In genomic region chr19:18438331-18439024, GRCh38 we compare ENCODE assay signal across 11 cellular contexts. TPM values are rescaled to one million over a fixed set of nuclear protein-coding genes. Genes with fewer than 3 reads are reported as not detected.
A peak's percentile ranks its signal among the peaks of the same experiment; 100 is the strongest.
DNase-seq lines count a peak whose midpoint lies in the region; ATAC-seq and TF ChIP-seq lines count a peak whose summit lies in the region.
"Had no signal": no experiment of that assay in that cellular context is flagged by ENCODE, and none has a peak within 500 bp of the region (broad histone marks: within the 10 kb centered on the region; RNA-seq: fewer than 3 reads in every experiment).

No MANE protein-coding gene starts in this region.

- peak; percentile 1 for ATAC-seq in left colon

- in situ Hi-C loops in mammary epithelial cell (cut with MboI; ENCODE audit: low sequenced_read_pairs in 2 of 2), result no loop called here
- in situ Hi-C loops in transverse colon (cut with MboI; ENCODE audit: low pct_ligation_motif_present in 1 of 4, low pct_unique_long_range_greater_than_20kb in 1 of 4, low sequenced_read_pairs in 3 of 4), result no loop called here

- H3K27me3 ChIP-seq in mammary epithelial cell (ENCODE audit: insufficient read depth, low read length), result no peaks in the 10 kb centered on the region
- H3K27me3 ChIP-seq in transverse colon, result peaks cover 13% of the 10 kb centered on the region

- BruUV-seq in mammary epithelial cell (replicated peaks; lab: Mats Ljungman, UMichigan), result no TSS peak

- no peak overlapping the region for H3K27ac ChIP-seq in mammary epithelial cell (ENCODE audit: insufficient read depth, low read depth, low read length)
- H3K27ac ChIP-seq in transverse colon, result peak overlapping the region; percentile 41 to 83 (median 64)

- WGBS in mammary epithelial cell (ENCODE audit: low coverage, missing lambda C conversion rate), result 4% methylated on average over 17 of the region's 24 CpGs
- WGBS in transverse colon (ENCODE audit: low coverage in 1 of 2), 2 donors, result 28% methylated on average over 24 of the region's 24 CpGs; no CpG with 5 or more reads in 1 of the 2 donors

- H2AFZ ChIP-seq in mammary epithelial cell (ENCODE audit: low read depth, low read length), result peak overlapping the region; percentile 47

- H3K4me3 ChIP-seq in mammary epithelial cell (replicated peaks in 1 of 3; ENCODE audit: insufficient read depth in 1 of 3, low read depth in 2 of 3, low read length in 3 of 3) (peak overlapping the region in 2 of 3 experiments; percentile 46 to 54), transverse colon (peak overlapping the region in 3 of 4 donors; percentile 25 to 60 (median 46))

- no peaks in the 10 kb centered on the region for H3K36me3 ChIP-seq in mammary epithelial cell (ENCODE audit: insufficient read depth, low read length)
- H3K36me3 ChIP-seq in transverse colon, result peaks cover 0 to under 1% (median 0%) of the 10 kb centered on the region in 4 donors

- H3K79me2 ChIP-seq in mammary epithelial cell (ENCODE audit: insufficient read depth, low read length), result no peaks in the 10 kb centered on the region

- no peaks in the 10 kb centered on the region for H4K20me1 ChIP-seq in mammary epithelial cell (ENCODE audit: insufficient read depth, low read length)

- DNase-seq in NCI-H748 (lab: John Stamatoyannopoulos, UW; ENCODE audit: unreplicated experiment) (peak; percentile 5), NCI-H748 treated with DMSO at 0.1 percent for 48 hours (lab: John Stamatoyannopoulos, UW) (no peak), mammary epithelial cell (peak; percentile 63), left colon (no peak), transverse colon (no peak), SW 1271 (lab: John Stamatoyannopoulos, UW) (no peak), COR-L47 (lab: John Stamatoyannopoulos, UW) (no peak)
- DNase-seq in stimulated activated naive CD4-positive, alpha-beta T cell treated with Interleukin-2 at 50 U/mL for 16 hours (lab: John Stamatoyannopoulos, UW), result no peak
- DNase-seq: activated B cell treated with CpG ODN at 0.5 μM for 24 hours had no signal

- no peak for TF ChIP-seq CTCF in mammary epithelial cell (conservative IDR thresholded peaks at IDR 0.05 in 1 of 2, IDR thresholded peaks at IDR 0.05 in 1 of 2; ENCODE audit: extremely low read depth in 1 of 2, insufficient read depth in 1 of 2, low read depth in 1 of 2, low read length in 2 of 2)
- no peak for TF ChIP-seq CTCF in transverse colon (IDR thresholded peaks at IDR 0.05)

- H3K4me1 ChIP-seq in mammary epithelial cell (ENCODE audit: insufficient read depth, low read length) (peaks cover 38% of the 10 kb centered on the region), transverse colon (peaks cover 15 to 29% (median 26%) of the 10 kb centered on the region in 4 donors)

- H3K9me3 ChIP-seq in mammary epithelial cell (replicated peaks; ENCODE audit: insufficient read depth, low read length), result no peaks in the 10 kb centered on the region
- H3K9me3 ChIP-seq in transverse colon, result no peaks in the 10 kb centered on the region

- peak overlapping the region; percentile 79 for H3K4me2 ChIP-seq in mammary epithelial cell (ENCODE audit: insufficient read depth, low read depth, low read length)

- dilution Hi-C loops in mammary epithelial cell (cut with HindIII; ENCODE audit: low sequenced_read_pairs), result no loop called here

- no peak overlapping the region for H3K9ac ChIP-seq in mammary epithelial cell (ENCODE audit: insufficient read depth, low read length)

- TF ChIP-seq EP300 in transverse colon (IDR thresholded peaks at IDR 0.05; ENCODE audit: low read depth), result no peak

- CTCF ChIA-PET in mammary epithelial cell (lab: Charles Lee; ENCODE audit: low non-redundant PET), result interaction anchor here (0.8 kb wide), 1 partner anchor 13 kb away, joined by 7 read pairs; no protein-coding TSS in a partner anchor

- intact Hi-C loops in mammary epithelial cell (cut with micrococcal nuclease) (no loop called here), left colon (cut with DNase I, micrococcal nuclease) (no loop called here), transverse colon (cut with DNase I; ENCODE audit: low total_unique reads) (no loop called here)

- TF ChIP-seq POLR2A in transverse colon (IDR thresholded peaks at IDR 0.05), result no peak

RNA-seq across cellular contexts. Expression of gene ISYNA1, which starts 0.5 kb away (rescaled TPM):
- 10 to 100 TPM; 13.0 to 26.3 TPM for total RNA-seq in mammary epithelial cell
- 14.9 TPM for polyA plus RNA-seq in mammary epithelial cell
- polyA minus RNA-seq in mammary epithelial cell, result 10.4 TPM
- 10 to 100 TPM; 14.1 to 15.1 TPM for total RNA-seq in left colon
- 10 to 100 TPM in 2 of 4 donors, 1 to 10 TPM in 2; 3.0 to 15.1 (median 8.8) TPM for total RNA-seq in transverse colon
- polyA plus RNA-seq: CD14-positive monocyte had no signal

RNA-seq across cellular contexts. Expression of gene SSBP4, which starts 19.3 kb away (rescaled TPM):
- 10 to 100 TPM; 34.0 to 41.0 TPM for total RNA-seq in mammary epithelial cell
- 14.3 TPM for polyA plus RNA-seq in mammary epithelial cell
- polyA minus RNA-seq in mammary epithelial cell, result 1.7 TPM
- total RNA-seq in left colon, result 10 to 100 TPM; 37.4 to 50.7 TPM
- 10 to 100 TPM in 3 of 4 donors, 1 to 10 TPM in 1; 9.4 to 40.4 (median 32.2) TPM for total RNA-seq in transverse colon

RNA-seq across cellular contexts. Expression of gene LRRC25, which starts 41.1 kb away (rescaled TPM):
- total RNA-seq in mammary epithelial cell (not detected), left colon (1 to 10 TPM in 1 of 2 donors, under 1 TPM in 1; 0.79 to 5.1 TPM), transverse colon (1 to 10 TPM in 3 of 4 donors, not detected in 1; 3.3 to 4.9 (median 4.1) TPM)
- polyA plus RNA-seq in mammary epithelial cell, result not detected
- not detected for polyA minus RNA-seq in mammary epithelial cell
- total RNA-seq: myocyte had no signal

RNA-seq across cellular contexts. Expression of gene GDF15, which starts 52.5 kb away (rescaled TPM):
- 10 to 100 TPM; 78.7 to 93.2 TPM for total RNA-seq in mammary epithelial cell
- 21.2 TPM for polyA plus RNA-seq in mammary epithelial cell
- polyA minus RNA-seq in mammary epithelial cell, result 1.8 TPM
- 10 to 100 TPM; 32.2 to 87.6 TPM for total RNA-seq in left colon
- 10 to 100 TPM; 36.3 to 77.0 (median 58.9) TPM for total RNA-seq in transverse colon
- total RNA-seq: activated B cell treated with CpG ODN at 0.5 μM for 24 hours had no signal
- polyA plus RNA-seq: CD14-positive monocyte had no signal

Comparison
In these comparisons a context has a peak if more than half of its experiments do, and no peak if none do; other contexts are left out.
1. DNase-seq: peak in NCI-H748 (single experiment) and mammary epithelial cell (single experiment); none in NCI-H748 treated with DMSO at 0.1 percent for 48 hours (single experiment), left colon (0 of 2), transverse colon (single experiment), SW 1271 (0 of 2), stimulated activated naive CD4-positive, alpha-beta T cell treated with Interleukin-2 at 50 U/mL for 16 hours (single experiment) and COR-L47 (single experiment).